Comparison of ENCODE assay signal across 17 cellular contexts in genomic region chr1:100614570-100614969, GRCh38.
A peak's percentile ranks its signal among the peaks of the same experiment; 100 is the strongest.
DNase-seq lines count a peak whose midpoint lies in the region; ATAC-seq and FAIRE-seq lines count a peak whose summit lies in the region.
"Had no signal": no experiment of that assay in that cellular context is flagged by ENCODE, and none has a peak within 500 bp of the region (broad histone marks: within the 10 kb centered on the region; RNA-seq: fewer than 3 reads in every experiment).

No MANE protein-coding gene starts in this region.

- H3K4me3 Mint-ChIP-seq in stimulated activated naive CD8-positive, alpha-beta T cell treated with anti-CD3 and anti-CD28 coated beads, Interleukin-15, Interleukin-2, amounts not matched to agents 100 ng/mL and 50 ng/mL, for 24 hours, result peak overlapping the region; percentile 42
- H3K4me3 Mint-ChIP-seq in activated CD4-positive, alpha-beta memory T cell treated with anti-CD3 and anti-CD28 coated beads for 36 hours, result peak overlapping the region; percentile 18
- peak overlapping the region; percentile 39 to 51 for H3K4me3 Mint-ChIP-seq in effector memory CD8-positive, alpha-beta T cell
- H3K4me3 Mint-ChIP-seq: activated B cell treated with CpG ODN at 0.5 μM for 24 hours; stimulated activated memory B cell treated with anti-CD40 and anti-IgM and Interleukin-4, amounts not matched to agents 10 μg/mL and 1 μg/mL and 100 μg/mL, for 72 hours had no signal

- H3K27me3 Mint-ChIP-seq in stimulated activated naive CD8-positive, alpha-beta T cell treated with anti-CD3 and anti-CD28 coated beads, Interleukin-15, Interleukin-2, amounts not matched to agents 100 ng/mL and 50 ng/mL, for 24 hours, result no peaks in the 10 kb centered on the region
- peaks cover 5% of the 10 kb centered on the region for H3K27me3 Mint-ChIP-seq in activated CD4-positive, alpha-beta memory T cell treated with anti-CD3 and anti-CD28 coated beads for 36 hours
- H3K27me3 Mint-ChIP-seq in effector memory CD8-positive, alpha-beta T cell, result peaks cover 12% of the 10 kb centered on the region in 2 donors
- H3K27me3 Mint-ChIP-seq: CD4-positive, CD25-positive, alpha-beta regulatory T cell had no signal

- no peak for DNase-seq in stimulated activated naive CD8-positive, alpha-beta T cell treated with anti-CD3 and anti-CD28 coated beads, Interleukin-15, Interleukin-2, amounts not matched to agents 100 U/mL and 50 U/mL, for 24 hours
- no peak for DNase-seq in activated CD4-positive, alpha-beta memory T cell treated with anti-CD3 and anti-CD28 coated beads for 36 hours
- no peak for DNase-seq in effector memory CD8-positive, alpha-beta T cell
- no peak for DNase-seq in RCC 7860 (ENCODE audit: low spot score)
- DNase-seq in NCI-H748 (lab: John Stamatoyannopoulos, UW; ENCODE audit: unreplicated experiment), result no peak
- DNase-seq: activated B cell treated with CpG ODN at 0.5 μM for 24 hours, body of pancreas, DMS53, NCI-H748 treated with DMSO at 0.1 percent for 48 hours, posterior cingulate gyrus, sigmoid colon, tibial artery had no signal

- no peaks in the 10 kb centered on the region for H3K36me3 Mint-ChIP-seq in stimulated activated naive CD8-positive, alpha-beta T cell treated with anti-CD3 and anti-CD28 coated beads, Interleukin-15, Interleukin-2, amounts not matched to agents 100 ng/mL and 50 ng/mL, for 24 hours (ENCODE audit: low read depth)
- H3K36me3 Mint-ChIP-seq in activated CD4-positive, alpha-beta memory T cell treated with anti-CD3 and anti-CD28 coated beads for 36 hours, result no peaks in the 10 kb centered on the region
- no peaks in the 10 kb centered on the region for H3K36me3 Mint-ChIP-seq in effector memory CD8-positive, alpha-beta T cell (ENCODE audit: insufficient read depth)
- H3K36me3 Mint-ChIP-seq: CD4-positive, CD25-positive, alpha-beta regulatory T cell; stimulated activated memory B cell treated with anti-CD40 and anti-IgM and Interleukin-4, amounts not matched to agents 10 μg/mL and 1 μg/mL and 100 μg/mL, for 72 hours had no signal

- intact Hi-C loops in activated CD4-positive, alpha-beta memory T cell treated with anti-CD3 and anti-CD28 coated beads for 36 hours (cut with micrococcal nuclease), result no loop called here

- CTCF ChIA-PET in activated CD4-positive, alpha-beta memory T cell treated with anti-CD3 and anti-CD28 coated beads for 36 hours (lab: Charles Lee), result interaction anchor here (0.9 to 1.6 kb wide), 2 partner anchors 8 to 254 kb away, joined by 3 to 4 read pairs; no protein-coding TSS in a partner anchor

- POLR2A ChIA-PET in activated CD4-positive, alpha-beta memory T cell treated with anti-CD3 and anti-CD28 coated beads for 36 hours (lab: Charles Lee), result no interaction called here

- no peak for FAIRE-seq in RCC 7860 (lab: Jason Lieb, UNC)
- FAIRE-seq: GM12891 had no signal

- peak overlapping the region; percentile 68 for H3K27ac Mint-ChIP-seq in stimulated activated naive CD8-positive, alpha-beta T cell treated with anti-CD3 and anti-CD28 coated beads, Interleukin-15, Interleukin-2, amounts not matched to agents 100 ng/mL and 50 ng/mL, for 24 hours
- no peak overlapping the region for H3K27ac Mint-ChIP-seq in activated CD4-positive, alpha-beta memory T cell treated with anti-CD3 and anti-CD28 coated beads for 36 hours
- H3K27ac Mint-ChIP-seq in effector memory CD8-positive, alpha-beta T cell, result no peak overlapping the region
- H3K27ac Mint-ChIP-seq: activated B cell treated with CpG ODN at 0.5 μM for 24 hours; CD4-positive, CD25-positive, alpha-beta regulatory T cell; stimulated activated memory B cell treated with anti-CD40 and anti-IgM and Interleukin-4, amounts not matched to agents 10 μg/mL and 1 μg/mL and 100 μg/mL, for 72 hours had no signal

- no peaks in the 10 kb centered on the region for H3K9me3 Mint-ChIP-seq in stimulated activated naive CD8-positive, alpha-beta T cell treated with anti-CD3 and anti-CD28 coated beads, Interleukin-15, Interleukin-2, amounts not matched to agents 100 ng/mL and 50 ng/mL, for 24 hours
- H3K9me3 Mint-ChIP-seq in activated CD4-positive, alpha-beta memory T cell treated with anti-CD3 and anti-CD28 coated beads for 36 hours, result no peaks in the 10 kb centered on the region
- peaks cover 0 to 1% of the 10 kb centered on the region in 2 donors for H3K9me3 Mint-ChIP-seq in effector memory CD8-positive, alpha-beta T cell
- H3K9me3 Mint-ChIP-seq: activated B cell treated with CpG ODN at 0.5 μM for 24 hours; CD4-positive, CD25-positive, alpha-beta regulatory T cell; stimulated activated memory B cell treated with anti-CD40 and anti-IgM and Interleukin-4, amounts not matched to agents 10 μg/mL and 1 μg/mL and 100 μg/mL, for 72 hours had no signal

- no peak for ATAC-seq in stimulated activated naive CD8-positive, alpha-beta T cell treated with anti-CD3 and anti-CD28 coated beads, Interleukin-15, Interleukin-2, amounts not matched to agents 100 U/mL and 50 U/mL, for 24 hours
- ATAC-seq in effector memory CD8-positive, alpha-beta T cell (replicated peaks), result peak; percentile 43
- ATAC-seq in HG02571 (IDR thresholded peaks at IDR 0.05; ENCODE audit: unreplicated experiment), result no peak
- ATAC-seq: body of pancreas; stimulated activated memory B cell treated with anti-CD40 and anti-IgM and Interleukin-4, amounts not matched to agents 10 μg/mL and 1 μg/mL and 100 μg/mL, for 72 hours had no signal

- peaks cover 17% of the 10 kb centered on the region for H3K4me1 Mint-ChIP-seq in stimulated activated naive CD8-positive, alpha-beta T cell treated with anti-CD3 and anti-CD28 coated beads, Interleukin-15, Interleukin-2, amounts not matched to agents 100 ng/mL and 50 ng/mL, for 24 hours (ENCODE audit: low read depth)
- H3K4me1 Mint-ChIP-seq in activated CD4-positive, alpha-beta memory T cell treated with anti-CD3 and anti-CD28 coated beads for 36 hours (ENCODE audit: low read depth), result peaks cover 16% of the 10 kb centered on the region
- peaks cover 4 to 11% of the 10 kb centered on the region in 2 donors for H3K4me1 Mint-ChIP-seq in effector memory CD8-positive, alpha-beta T cell (ENCODE audit: low read depth in 2 of 2)
- H3K4me1 Mint-ChIP-seq: activated B cell treated with CpG ODN at 0.5 μM for 24 hours had no signal
